1 cellular context compared by ENCODE assay signal in the genomic region with DNA sequence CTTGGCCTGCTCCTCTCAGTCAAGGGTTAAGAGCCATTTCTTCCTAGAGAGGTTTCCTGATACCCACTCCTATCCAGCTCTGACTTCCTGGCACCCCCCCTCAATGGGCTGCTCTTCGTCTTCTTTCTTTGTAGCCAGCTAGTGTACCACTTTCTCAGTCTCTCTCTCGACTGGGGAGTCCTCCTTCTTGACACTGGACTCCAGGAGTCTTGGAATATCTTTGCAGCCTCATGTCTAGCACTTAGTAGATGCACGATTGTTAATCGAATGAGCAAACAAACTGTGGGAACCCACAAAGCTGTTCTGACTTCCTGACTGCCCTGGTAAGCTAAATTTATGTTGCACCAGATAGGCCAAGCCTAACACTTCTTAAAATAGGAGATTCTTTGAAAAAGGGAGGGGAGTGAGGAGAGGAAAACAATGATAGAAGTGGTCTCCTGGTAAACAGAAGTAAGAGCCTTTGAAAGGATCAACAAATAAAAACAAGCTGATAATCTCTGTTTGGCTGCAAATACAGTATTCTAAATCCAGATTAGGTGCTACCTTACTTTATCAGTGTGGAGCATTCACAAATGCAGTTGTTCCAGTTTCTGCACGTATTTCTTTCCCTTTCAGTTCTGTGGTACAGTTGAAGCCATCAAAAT.
TF ChIP-seq lines count a peak whose summit lies in the region.

No MANE protein-coding gene starts in this region.

TF ChIP-seq in HCT116, 20 proteins besides CTCF, POLR2A, EP300 and RAD21 (continued from another document):
- TF ChIP-seq, protein P1, sequence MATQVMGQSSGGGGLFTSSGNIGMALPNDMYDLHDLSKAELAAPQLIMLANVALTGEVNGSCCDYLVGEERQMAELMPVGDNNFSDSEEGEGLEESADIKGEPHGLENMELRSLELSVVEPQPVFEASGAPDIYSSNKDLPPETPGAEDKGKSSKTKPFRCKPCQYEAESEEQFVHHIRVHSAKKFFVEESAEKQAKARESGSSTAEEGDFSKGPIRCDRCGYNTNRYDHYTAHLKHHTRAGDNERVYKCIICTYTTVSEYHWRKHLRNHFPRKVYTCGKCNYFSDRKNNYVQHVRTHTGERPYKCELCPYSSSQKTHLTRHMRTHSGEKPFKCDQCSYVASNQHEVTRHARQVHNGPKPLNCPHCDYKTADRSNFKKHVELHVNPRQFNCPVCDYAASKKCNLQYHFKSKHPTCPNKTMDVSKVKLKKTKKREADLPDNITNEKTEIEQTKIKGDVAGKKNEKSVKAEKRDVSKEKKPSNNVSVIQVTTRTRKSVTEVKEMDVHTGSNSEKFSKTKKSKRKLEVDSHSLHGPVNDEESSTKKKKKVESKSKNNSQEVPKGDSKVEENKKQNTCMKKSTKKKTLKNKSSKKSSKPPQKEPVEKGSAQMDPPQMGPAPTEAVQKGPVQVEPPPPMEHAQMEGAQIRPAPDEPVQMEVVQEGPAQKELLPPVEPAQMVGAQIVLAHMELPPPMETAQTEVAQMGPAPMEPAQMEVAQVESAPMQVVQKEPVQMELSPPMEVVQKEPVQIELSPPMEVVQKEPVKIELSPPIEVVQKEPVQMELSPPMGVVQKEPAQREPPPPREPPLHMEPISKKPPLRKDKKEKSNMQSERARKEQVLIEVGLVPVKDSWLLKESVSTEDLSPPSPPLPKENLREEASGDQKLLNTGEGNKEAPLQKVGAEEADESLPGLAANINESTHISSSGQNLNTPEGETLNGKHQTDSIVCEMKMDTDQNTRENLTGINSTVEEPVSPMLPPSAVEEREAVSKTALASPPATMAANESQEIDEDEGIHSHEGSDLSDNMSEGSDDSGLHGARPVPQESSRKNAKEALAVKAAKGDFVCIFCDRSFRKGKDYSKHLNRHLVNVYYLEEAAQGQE (IDR thresholded peaks at IDR 0.05; ENCODE audit: low read depth), result no peak
- TF ChIP-seq POLR2AphosphoS5 (IDR thresholded peaks at IDR 0.05; ENCODE audit: low read depth, low read length), result no peak
- no peak for TF ChIP-seq EZH2phosphoT487 (IDR thresholded peaks at IDR 0.05; ENCODE audit: borderline replicate concordance)
- TF ChIP-seq CBX3 (IDR thresholded peaks at IDR 0.05; ENCODE audit: low read depth), result no peak
- TF ChIP-seq ZBTB33 (IDR thresholded peaks at IDR 0.05; ENCODE audit: extremely low read depth, insufficient replicate concordance, low read length), result no peak
- TF ChIP-seq YY1 (IDR thresholded peaks at IDR 0.05; ENCODE audit: extremely low read depth, insufficient replicate concordance, low read depth, low read length), result no peak
- no peak for TF ChIP-seq ELF1 (IDR thresholded peaks at IDR 0.05; ENCODE audit: borderline replicate concordance, low read depth)
- TF ChIP-seq EZH2 (IDR thresholded peaks at IDR 0.05), result no peak
- TF ChIP-seq ZFX (IDR thresholded peaks at IDR 0.05), result no peak
- TF ChIP-seq FOSL1 (IDR thresholded peaks at IDR 0.05; ENCODE audit: low read depth), result no peak
- no peak for TF ChIP-seq SIN3A (IDR thresholded peaks at IDR 0.05; ENCODE audit: low read depth)
- TF ChIP-seq SP1 (IDR thresholded peaks at IDR 0.05; ENCODE audit: low read depth), result no peak
- no peak for TF ChIP-seq TCF7L2 (IDR thresholded peaks at IDR 0.05; ENCODE audit: borderline replicate concordance, extremely low read depth, insufficient read depth, insufficient read length)
- TF ChIP-seq CEBPB (IDR thresholded peaks at IDR 0.05; ENCODE audit: low read depth), result no peak
- TF ChIP-seq EGR1 (IDR thresholded peaks at IDR 0.05; ENCODE audit: low read depth), result no peak
- TF ChIP-seq SRF (IDR thresholded peaks at IDR 0.05; ENCODE audit: low read depth), result no peak
